23 cellular contexts compared by ENCODE assay signal in genomic region chr2:25920326-25920725, GRCh38. TPM values are rescaled to one million over a fixed set of nuclear protein-coding genes. Genes with fewer than 3 reads are reported as not detected.
DNase-seq lines count a peak whose midpoint lies in the region; ATAC-seq, FAIRE-seq and TF ChIP-seq lines count a peak whose summit lies in the region.
"Had no signal": no experiment of that assay in that cellular context is flagged by ENCODE, and none has a peak within 500 bp of the region (broad histone marks: within the 10 kb centered on the region; RNA-seq: fewer than 3 reads in every experiment).

No MANE protein-coding gene starts in this region.

- no TSS peak for BruUV-seq in K562 (replicated peaks; lab: Mats Ljungman, UMichigan)

- H3K9me3 ChIP-seq in K562 (replicated peaks; ENCODE audit: control insufficient read depth, insufficient read depth, low read depth, low read length): no peaks in the 10 kb centered on the region
- H3K9me3 ChIP-seq: Caco-2, left ventricle myocardium inferior had no signal

- CTCF ChIA-PET in K562 (lab: Yijun Ruan, JAX; ENCODE audit: low intra/inter-chr PET ratio): no interaction called here

- POLR2A ChIA-PET in K562 (lab: Yijun Ruan, JAX): no interaction called here

- H3K27me3 ChIP-seq in K562 (ENCODE audit: control insufficient read depth in 2 of 2, insufficient read depth in 2 of 2, low read length in 2 of 2): peaks cover 15 to 27% of the 10 kb centered on the region in 2 experiments; a peak in 4 of 5 replicates

- no peak overlapping the region for H3K27ac ChIP-seq in K562 (ENCODE audit: extremely low read depth, low read depth, low read length)
- H3K27ac ChIP-seq: left ventricle myocardium inferior, PC-9, SK-N-MC had no signal

- TF ChIP-seq POLR2A in K562 (conservative IDR thresholded peaks at IDR 0.05): no peak

- in situ Hi-C loops in K562 (cut with MboI): no loop called here

- no peak for FAIRE-seq in K562 (lab: Jason Lieb, UNC)
- FAIRE-seq: endometrium, urothelium cell line had no signal

- H2AFZ ChIP-seq in K562 (ENCODE audit: low read depth, low read length): no peak overlapping the region
- H2AFZ ChIP-seq: PC-9 had no signal

- TF ChIP-seq EP300 in K562 (IDR thresholded peaks at IDR 0.05; ENCODE audit: low read length): no peak

- no peaks in the 10 kb centered on the region; a peak in 1 of 5 replicates for H3K4me1 ChIP-seq in K562 (replicated peaks in 1 of 2; ENCODE audit: control insufficient read depth in 2 of 2, insufficient read depth in 2 of 2, low read length in 2 of 2)
- H3K4me1 ChIP-seq: Caco-2, left ventricle myocardium inferior had no signal

- ATAC-seq in K562 (no peak), HG02885 (IDR thresholded peaks at IDR 0.05; ENCODE audit: poor library complexity, unreplicated experiment) (no peak)
- ATAC-seq: sciatic nerve had no signal

- no peaks in the 10 kb centered on the region for H3K79me2 ChIP-seq in K562 (ENCODE audit: control insufficient read depth, insufficient read depth, low read length)

- H3K4me2 ChIP-seq in K562 (ENCODE audit: insufficient read depth, low read length): no peak overlapping the region
- H3K4me2 ChIP-seq: PC-9 had no signal

- H3K36me3 ChIP-seq in K562 (ENCODE audit: control insufficient read depth, insufficient read depth, low read length): no peaks in the 10 kb centered on the region
- H3K36me3 ChIP-seq: left ventricle myocardium inferior had no signal

- H3K9ac ChIP-seq in K562 (ENCODE audit: insufficient read depth in 1 of 2, low read depth in 2 of 2, low read length in 2 of 2): no peak overlapping the region

- peak; percentile 75 for DNase-seq in AG09319 (ENCODE audit: extremely low read depth, low read depth)
- peak; percentile 38 for DNase-seq in HFF-Myc (ENCODE audit: extremely low read depth, low read depth)
- no peak for DNase-seq in K562 (ENCODE audit: extremely low read depth in 1 of 4, low spot score in 3 of 4)
- DNase-seq in iris pigment epithelial cell (ENCODE audit: low read depth): peak; percentile 86
- DNase-seq in ureter (ENCODE audit: low spot score): no peak
- DNase-seq in NCI-H226: no peak
- no peak for DNase-seq in DMS153 treated with DMSO at 0.1 percent for 48 hours (lab: John Stamatoyannopoulos, UW; ENCODE audit: unreplicated experiment)
- DNase-seq: activated CD4-positive, alpha-beta T cell treated with anti-CD3 and anti-CD28 coated beads for 1 hour; activated gamma-delta T cell; AML-193; aorta; Caco-2; GDM1; left ventricle myocardium inferior; NCI-H1417 treated with DMSO at 0.1 percent for 48 hours; NCI-H2171; NCI-H82; PC-9 had no signal

- whole genome bisulfite sequencing in K562 (ENCODE audit: insufficient coverage, low coverage, missing lambda C conversion rate): 58% methylated on average over 5 of the region's 5 CpGs

- no peak for TF ChIP-seq CTCF in AG09319 (IDR thresholded peaks at IDR 0.05; ENCODE audit: low read depth, low read length)
- no peak for TF ChIP-seq CTCF in HFF-Myc (IDR thresholded peaks at IDR 0.05; ENCODE audit: low read depth, low read length, missing control alignments)
- TF ChIP-seq CTCF in K562 (IDR thresholded peaks at IDR 0.05 in 2 of 3, conservative IDR thresholded peaks at IDR 0.05 in 1 of 3; ENCODE audit: insufficient read depth in 2 of 3, low read depth in 1 of 3, low read length in 3 of 3): no peak

- no peaks in the 10 kb centered on the region for H4K20me1 ChIP-seq in K562 (replicated peaks; ENCODE audit: control insufficient read depth, insufficient read depth, low read length)

- no peak for TF ChIP-seq RAD21 in K562 (CRISPR knock-in tag; conservative IDR thresholded peaks at IDR 0.05 in 1 of 2, IDR thresholded peaks at IDR 0.05 in 1 of 2)

- H3K9me1 ChIP-seq in K562 (ENCODE audit: control insufficient read depth, insufficient read depth, low read length): no peaks in the 10 kb centered on the region

- no peak overlapping the region for H3K4me3 ChIP-seq in HFF-Myc (replicated peaks; ENCODE audit: low read depth, low read length)
- H3K4me3 ChIP-seq in K562: no peak overlapping the region
- H3K4me3 ChIP-seq: left ventricle myocardium inferior, PC-9, SK-N-MC had no signal

- intact Hi-C loops in K562 (cut with micrococcal nuclease): no loop called here

TF ChIP-seq in K562, 482 proteins besides CTCF, POLR2A, EP300 and RAD21:
- TF ChIP-seq CEBPB (tag; IDR thresholded peaks at IDR 0.05) (peak; percentile 6; the same call in 1 of the 2 replicates), PPARD (CRISPR knock-in tag; IDR thresholded peaks at IDR 0.05) (no peak)

RNA-seq across cellular contexts. Expression of gene ASXL2, which starts 42.0 kb away (rescaled TPM):
- 17.1 and 54.2 TPM in 2 replicates for total RNA-seq in K562 (2011; cell fraction: chromatin; rRNA removed; ENCODE audit: low replicate concordance)
- 6.3 and 9.7 TPM in 2 replicates for total RNA-seq in K562 (2011; cell fraction: nucleolus; rRNA removed)
- 13.3 and 22.9 TPM in 2 replicates for total RNA-seq in K562 (2011; cell fraction: nucleoplasm; rRNA removed)
- total RNA-seq in K562 (2014; rRNA removed): 7.4 and 9.8 TPM in 2 replicates
- total RNA-seq in K562 (2014; rRNA removed; fragmentation: Illumina TruSeq; extraction: Trizol): 9.0 and 9.7 TPM in 2 replicates
- total RNA-seq in K562 (2015; rRNA removed; fragmentation: Illumina TruSeq; extraction: Trizol): 8.6 and 9.1 TPM in 2 replicates
- total RNA-seq in K562 (2021): 23.3 and 25.9 TPM in 2 replicates
- polyA plus RNA-seq in K562 (2011; rRNA removed): 14.9 and 17.0 TPM in 2 replicates
- polyA plus RNA-seq in K562 (2011; cell fraction: cytosol; rRNA removed): 7.3 and 9.0 TPM in 2 replicates
- 12.3 and 15.5 TPM in 2 replicates for polyA plus RNA-seq in K562 (2011; cell fraction: nucleus; rRNA removed)
- 10.6 and 11.4 TPM in 2 replicates for polyA plus RNA-seq in K562 (2012)
- 15.5 and 17.4 TPM in 2 replicates for polyA plus RNA-seq in K562 (2014; fragmentation: Illumina TruSeq; extraction: Trizol)
- 1 to 10 TPM; 2.2 to 2.5 TPM for polyA plus RNA-seq in K562 (2014; fragmentation: Nextera tagmentation; extraction: Ambion mirVana)
- polyA plus RNA-seq in K562 (2014; rRNA removed): 8.8 and 9.5 TPM in 2 replicates
- 33.8 and 34.9 TPM in 2 replicates for polyA minus RNA-seq in K562 (2011; rRNA and poly(A)+ RNA removed)
- polyA minus RNA-seq in K562 (2011; cell fraction: cytosol; rRNA and poly(A)+ RNA removed): 13.4 and 14.1 TPM in 2 replicates
- 9.0 and 14.2 TPM in 2 replicates for polyA minus RNA-seq in K562 (2011; cell fraction: nucleus; rRNA and poly(A)+ RNA removed)
- total RNA-seq in ureter: 33.7 TPM

Comparison
In these comparisons a context has a peak if more than half of its experiments do, and no peak if none do; other contexts are left out.
1. DNase-seq: peak in AG09319 (single experiment), HFF-Myc (single experiment) and iris pigment epithelial cell (single experiment); none in K562 (0 of 4), ureter (single experiment), NCI-H226 (single experiment) and DMS153 treated with DMSO at 0.1 percent for 48 hours (single experiment).